Comparison of ENCODE assay signal across 8 cellular contexts in the genomic region with DNA sequence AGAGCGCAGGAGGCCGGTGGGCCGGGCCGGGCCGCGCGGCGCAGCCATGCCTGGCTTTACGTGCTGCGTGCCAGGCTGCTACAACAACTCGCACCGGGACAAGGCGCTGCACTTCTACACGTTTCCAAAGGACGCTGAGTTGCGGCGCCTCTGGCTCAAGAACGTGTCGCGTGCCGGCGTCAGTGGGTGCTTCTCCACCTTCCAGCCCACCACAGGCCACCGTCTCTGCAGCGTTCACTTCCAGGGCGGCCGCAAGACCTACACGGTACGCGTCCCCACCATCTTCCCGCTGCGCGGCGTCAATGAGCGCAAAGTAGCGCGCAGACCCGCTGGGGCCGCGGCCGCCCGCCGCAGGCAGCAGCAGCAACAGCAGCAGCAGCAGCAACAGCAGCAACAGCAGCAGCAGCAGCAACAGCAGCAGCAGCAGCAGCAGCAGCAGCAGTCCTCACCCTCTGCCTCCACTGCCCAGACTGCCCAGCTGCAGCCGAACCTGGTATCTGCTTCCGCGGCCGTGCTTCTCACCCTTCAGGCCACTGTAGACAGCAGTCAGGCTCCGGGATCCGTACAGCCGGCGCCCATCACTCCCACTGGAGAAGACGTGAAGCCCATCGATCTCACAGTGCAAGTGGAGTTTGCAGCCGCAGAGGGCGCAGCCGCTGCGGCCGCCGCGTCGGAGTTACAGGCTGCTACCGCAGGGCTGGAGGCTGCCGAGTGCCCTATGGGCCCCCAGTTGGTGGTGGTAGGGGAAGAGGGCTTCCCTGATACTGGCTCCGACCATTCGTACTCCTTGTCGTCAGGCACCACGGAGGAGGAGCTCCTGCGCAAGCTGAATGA. TPM values are rescaled to one million over a fixed set of nuclear protein-coding genes. Genes with fewer than 3 reads are reported as not detected.
DNase-seq lines count a peak whose midpoint lies in the region; ATAC-seq and TF ChIP-seq lines count a peak whose summit lies in the region.

No MANE protein-coding gene starts in this region.

- in situ Hi-C loops in Panc1 (cut with HindIII; ENCODE audit: low pct_unique_long_range_greater_than_20kb, low sequenced_read_pairs): no loop called here

- POLR2A ChIA-PET in A673 (lab: Charles Lee; ENCODE audit: low non-redundant PET): no interaction called here
- POLR2A ChIA-PET in Panc1 (lab: Charles Lee): no interaction called here

- H3K36me3 ChIP-seq in A673 (ENCODE audit: insufficient read depth, low read length, poor library complexity, severe bottlenecking) (no peaks in the 10 kb centered on the region), Panc1 (ENCODE audit: control insufficient read depth, insufficient read depth, low read length) (no peaks in the 10 kb centered on the region; the same call in 1 of the 2 replicates), thyroid gland (no peaks in the 10 kb centered on the region)

- WGBS in thyroid gland, 2 donors: 0 to 1% methylated on average over 9 to 40 of the region's 67 CpGs

- ATAC-seq in GM18502 (IDR thresholded peaks at IDR 0.05; ENCODE audit: poor library complexity, unreplicated experiment) (peak; percentile 14), HG03066 (IDR thresholded peaks at IDR 0.05; ENCODE audit: low read depth, unreplicated experiment) (peak; percentile 19), Panc1 (peak; percentile 42)

- H3K27ac ChIP-seq in A673 (ENCODE audit: low read depth, low read length, poor library complexity, severe bottlenecking) (peak overlapping the region; percentile 99), Panc1 (ENCODE audit: low read length) (peak overlapping the region; percentile 54), thyroid gland (peak overlapping the region; percentile 100)

- H3K4me1 ChIP-seq in A673 (ENCODE audit: insufficient read depth, low read length, poor library complexity, severe bottlenecking): peaks cover 29% of the 10 kb centered on the region
- peaks cover 26% of the 10 kb centered on the region for H3K4me1 ChIP-seq in Panc1 (ENCODE audit: control insufficient read depth, insufficient read depth, low read length)
- H3K4me1 ChIP-seq in thyroid gland: peaks cover 37 to 40% of the 10 kb centered on the region in 2 donors

- BruUV-seq in A673 (replicated peaks; lab: Mats Ljungman, UMichigan) (no TSS peak), Panc1 (replicated peaks; lab: Mats Ljungman, UMichigan) (no TSS peak)

- DNase-seq in A673 (ENCODE audit: low spot score) (peak; percentile 74), Panc1 (ENCODE audit: low read depth, low spot score) (no peak), foreskin melanocyte (peak; percentile 42), nucleus accumbens (lab: John Stamatoyannopoulos, UW) (peak in 50 of 56 donors; percentile 20 to 84 (median 63)), thyroid gland (peak; percentile 69 to 70)
- peak; percentile 45 for DNase-seq in activated gamma-delta T cell treated with anti-CD3 and anti-CD28 coated beads, Interleukin-2, amount 50 U/mL, for 16 hours (ENCODE audit: low read depth)

- no peaks in the 10 kb centered on the region for H3K9me3 ChIP-seq in A673 (ENCODE audit: low read depth, low read length, poor library complexity, severe bottlenecking)
- H3K9me3 ChIP-seq in Panc1 (ENCODE audit: control insufficient read depth, insufficient read depth, low read depth, low read length): no peaks in the 10 kb centered on the region
- H3K9me3 ChIP-seq in thyroid gland: no peaks in the 10 kb centered on the region

- CTCF ChIA-PET in A673 (lab: Charles Lee): no interaction called here
- CTCF ChIA-PET in Panc1 (lab: Charles Lee): interaction anchor here (0.5 to 1.3 kb wide), 3 partner anchors 26 to 264 kb away, joined by 3 to 5 read pairs (median 3); no protein-coding TSS in a partner anchor

- TF ChIP-seq CTCF in A673 (conservative IDR thresholded peaks at IDR 0.05; ENCODE audit: low read depth, low read length): peak; percentile 33; the same call in 1 of the 2 replicates
- no peak; the same call in 1 of the 2 replicates for TF ChIP-seq CTCF in Panc1 (IDR thresholded peaks at IDR 0.05)
- TF ChIP-seq CTCF in thyroid gland (IDR thresholded peaks at IDR 0.05): peak in 1 of 6 experiments; percentile 12

- peak overlapping the region; percentile 89 for H3K4me3 ChIP-seq in A673 (ENCODE audit: low read depth, low read length, poor library complexity, severe bottlenecking)
- peak overlapping the region; percentile 69 for H3K4me3 ChIP-seq in Panc1 (ENCODE audit: low read depth in 2 of 2, low read length in 2 of 2)
- peak overlapping the region; percentile 62 to 78 (median 68) for H3K4me3 ChIP-seq in thyroid gland (replicated peaks in 1 of 3)

- intact Hi-C loops in A673 (cut with micrococcal nuclease; ENCODE audit: unreplicated experiment): no loop called here
- intact Hi-C loops in Panc1 (cut with micrococcal nuclease; ENCODE audit: unreplicated experiment): no loop called here
- intact Hi-C loops in thyroid gland (cut with DNase I): loop anchor here (5.0 kb wide), 1 partner anchor 35 kb away; the partner anchor contains the start of genes RANBP10 and TSNAXIP1

- H3K27me3 ChIP-seq in A673 (replicated peaks; ENCODE audit: insufficient read depth, low read depth, low read length, poor library complexity) (no peaks in the 10 kb centered on the region), Panc1 (ENCODE audit: control insufficient read depth, insufficient read depth, low read length) (no peaks in the 10 kb centered on the region), thyroid gland (no peaks in the 10 kb centered on the region)

- no peak for TF ChIP-seq POLR2A in thyroid gland (IDR thresholded peaks at IDR 0.05)

RNA-seq across cellular contexts. Expression of gene THAP11, which starts 0.6 kb away (rescaled TPM):
- total RNA-seq in A673 (2021): 46.6 and 48.9 TPM in 2 replicates
- total RNA-seq in Panc1 (2021; ENCODE audit: unreplicated experiment): 27.3 TPM
- polyA plus RNA-seq in Panc1 (2012; ENCODE audit: insufficient read length): 31.5 TPM
- 10 to 100 TPM; 53.5 to 79.0 (median 67.8) TPM for total RNA-seq in thyroid gland

RNA-seq across cellular contexts. Expression of gene NUTF2, which starts 4.0 kb away (rescaled TPM):
- total RNA-seq in A673 (2021): 197 and 217 TPM in 2 replicates
- total RNA-seq in Panc1 (2021; ENCODE audit: unreplicated experiment): 119 TPM
- polyA plus RNA-seq in Panc1 (2012; ENCODE audit: insufficient read length): 166 TPM
- 100 to 1,000 TPM in 1 of 4 donors, 10 to 100 TPM in 3; 31.6 to 153 (median 58.4) TPM for total RNA-seq in thyroid gland

RNA-seq across cellular contexts. Expression of gene CENPT, which starts 4.8 kb away (rescaled TPM):
- total RNA-seq in A673 (2021): 52.9 and 62.3 TPM in 2 replicates
- 43.4 TPM for total RNA-seq in Panc1 (2021; ENCODE audit: unreplicated experiment)
- 27.6 TPM for polyA plus RNA-seq in Panc1 (2012; ENCODE audit: insufficient read length)
- total RNA-seq in thyroid gland: 10 to 100 TPM; 15.7 to 43.8 (median 26.2) TPM

RNA-seq across cellular contexts. Expression of gene EDC4, which starts 30.1 kb away (rescaled TPM):
- total RNA-seq in A673 (2021) (99.6 and 99.9 TPM in 2 replicates), Panc1 (2021; ENCODE audit: unreplicated experiment) (85.3 TPM), thyroid gland (10 to 100 TPM; 31.4 to 68.2 (median 41.2) TPM)
- 80.8 TPM for polyA plus RNA-seq in Panc1 (2012; ENCODE audit: insufficient read length)

RNA-seq across cellular contexts. Expression of gene TSNAXIP1, which starts 36.0 kb away (rescaled TPM):
- total RNA-seq in A673 (2021): 1.0 and 1.6 TPM in 2 replicates
- total RNA-seq in Panc1 (2021; ENCODE audit: unreplicated experiment): 1.6 TPM
- polyA plus RNA-seq in Panc1 (2012; ENCODE audit: insufficient read length): 2.5 TPM
- 1 to 10 TPM in 2 of 4 donors, under 1 TPM in 2; 0.34 to 3.2 (median 0.93) TPM for total RNA-seq in thyroid gland
